Comparison of ENCODE assay signal across 22 cellular contexts in the genomic region with DNA sequence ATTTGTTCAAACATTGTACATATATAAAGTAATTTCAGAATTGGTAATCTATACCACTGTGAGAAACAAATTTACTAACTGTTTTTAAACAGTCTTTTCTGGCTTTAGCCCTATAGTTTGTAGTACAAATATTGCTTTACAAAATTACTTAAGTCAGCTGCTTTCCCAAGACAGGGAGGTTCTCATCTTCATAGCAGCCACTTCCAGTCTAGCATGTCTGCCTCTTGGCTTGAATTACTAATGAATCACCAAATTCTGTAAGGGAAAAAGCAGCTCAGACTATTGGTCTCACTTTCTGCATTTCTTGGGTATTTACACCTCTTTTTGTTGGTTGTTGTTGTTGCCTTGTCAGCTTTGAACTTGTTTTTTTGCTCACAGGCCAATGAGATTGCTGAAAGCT.
A peak's percentile ranks its signal among the peaks of the same experiment; 100 is the strongest.
DNase-seq lines count a peak whose midpoint lies in the region; ATAC-seq and TF ChIP-seq lines count a peak whose summit lies in the region.
"Had no signal": no experiment of that assay in that cellular context is flagged by ENCODE, and none has a peak within 500 bp of the region (broad histone marks: within the 10 kb centered on the region; RNA-seq: fewer than 3 reads in every experiment).

No MANE protein-coding gene starts in this region.

- H3K9me3 Mint-ChIP-seq in GM23338 = peaks cover 22% of the 10 kb centered on the region

- no peaks in the 10 kb centered on the region for H3K36me3 ChIP-seq in GM23338 (ENCODE audit: insufficient read depth)
- H3K36me3 ChIP-seq: BE2C, MG63, SJSA1 had no signal

- no peak overlapping the region for H3K4me2 ChIP-seq in GM23338
- H3K4me2 ChIP-seq: PC-9 had no signal

- DNase-seq in GM23338 (ENCODE audit: low spot score) (no peak), amniotic epithelial cell (ENCODE audit: low read depth) (peak; percentile 2), left kidney (ENCODE audit: low read depth, low spot score) (peak; percentile 18), stromal cell of bone marrow (ENCODE audit: low read depth) (peak; percentile 8), NOMO-1 treated with DMSO at 0.1 percent for 48 hours (lab: John Stamatoyannopoulos, UW; ENCODE audit: unreplicated experiment) (no peak), NOMO-1 (lab: John Stamatoyannopoulos, UW; ENCODE audit: unreplicated experiment in 2 of 2) (no peak)
- DNase-seq: BE2C, Calu3, DMS79 treated with DMSO at 0.1 percent for 48 hours, H7, KBM-7, MG63, NCI-H1694, NCI-H2029 treated with DMSO at 0.1 percent for 48 hours, NCI-H524, NCI-H748 treated with DMSO at 0.1 percent for 48 hours, PC-9, Right ventricle myocardium superior, T-cell had no signal

- no peaks in the 10 kb centered on the region for H3K27me3 ChIP-seq in GM23338 (ENCODE audit: insufficient read depth)
- H3K27me3 ChIP-seq: BE2C, MG63, SJSA1 had no signal

- H3K27ac Mint-ChIP-seq in GM23338 = no peak overlapping the region
- H3K27ac Mint-ChIP-seq: CD14-positive monocyte, T-cell had no signal

- peaks cover 1% of the 10 kb centered on the region for H3K27me3 Mint-ChIP-seq in GM23338 (ENCODE audit: insufficient read depth, low read depth, poor library complexity)
- H3K27me3 Mint-ChIP-seq: T-cell had no signal

- 0 out of 2 replicates have a peak overlapping the region, but pooled peaks have one; percentile 1 for H2AFZ ChIP-seq in GM23338
- H2AFZ ChIP-seq: PC-9 had no signal

- no peak overlapping the region for H3K4me3 ChIP-seq in GM23338
- H3K4me3 ChIP-seq: MG63, PC-9, SJSA1 had no signal

- no peaks in the 10 kb centered on the region for H3K4me1 ChIP-seq in GM23338 (ENCODE audit: insufficient read depth)
- H3K4me1 ChIP-seq: BE2C, SJSA1 had no signal

- no peaks in the 10 kb centered on the region for H3K79me2 ChIP-seq in GM23338 (replicated peaks; ENCODE audit: insufficient read depth)

- 0 out of 2 replicates have a peak, but pooled peaks cover 1% of the 10 kb centered on the region for H3K9me2 ChIP-seq in GM23338 (ENCODE audit: insufficient read depth)

- H3F3A ChIP-seq in GM23338 (replicated peaks; ENCODE audit: low read depth) = no peaks in the 10 kb centered on the region

- H3K27ac ChIP-seq in GM23338 (ENCODE audit: low read depth) = no peak overlapping the region
- H3K27ac ChIP-seq: PC-9, SJSA1 had no signal

- TF ChIP-seq CTCF in GM23338 (conservative IDR thresholded peaks at IDR 0.05; ENCODE audit: low read depth in 2 of 2) = no peak

- no peaks in the 10 kb centered on the region for H3K4me1 Mint-ChIP-seq in GM23338
- H3K4me1 Mint-ChIP-seq: CD14-positive monocyte, T-cell had no signal

- ATAC-seq in GM23338 (no peak), HG02678 (IDR thresholded peaks at IDR 0.05; ENCODE audit: unreplicated experiment) (no peak)
- ATAC-seq: T-cell had no signal

- peaks cover 14% of the 10 kb centered on the region for H3K36me3 Mint-ChIP-seq in GM23338 (ENCODE audit: low read depth)
- H3K36me3 Mint-ChIP-seq: CD14-positive monocyte, T-cell had no signal

- no peak overlapping the region for H3K4me3 Mint-ChIP-seq in GM23338
- H3K4me3 Mint-ChIP-seq: CD14-positive monocyte, T-cell had no signal

- no peaks in the 10 kb centered on the region for H4K20me1 ChIP-seq in GM23338 (replicated peaks; ENCODE audit: insufficient read depth)

TF ChIP-seq in GM23338, 12 proteins besides CTCF, POLR2A, EP300 and RAD21 (continues in another document):
- TF ChIP-seq STAT1 (IDR thresholded peaks at IDR 0.05; ENCODE audit: unreplicated experiment) (no peak), ZNF331 (CRISPR knock-in tag; IDR thresholded peaks at IDR 0.05; ENCODE audit: low read depth) (no peak), EZH2 (IDR thresholded peaks at IDR 0.05; ENCODE audit: low read depth, unreplicated experiment) (no peak), JUNB (IDR thresholded peaks at IDR 0.05; ENCODE audit: unreplicated experiment) (no peak), POLR2AphosphoS5 (IDR thresholded peaks at IDR 0.05; ENCODE audit: low read depth) (no peak)
- TF ChIP-seq, protein P1, sequence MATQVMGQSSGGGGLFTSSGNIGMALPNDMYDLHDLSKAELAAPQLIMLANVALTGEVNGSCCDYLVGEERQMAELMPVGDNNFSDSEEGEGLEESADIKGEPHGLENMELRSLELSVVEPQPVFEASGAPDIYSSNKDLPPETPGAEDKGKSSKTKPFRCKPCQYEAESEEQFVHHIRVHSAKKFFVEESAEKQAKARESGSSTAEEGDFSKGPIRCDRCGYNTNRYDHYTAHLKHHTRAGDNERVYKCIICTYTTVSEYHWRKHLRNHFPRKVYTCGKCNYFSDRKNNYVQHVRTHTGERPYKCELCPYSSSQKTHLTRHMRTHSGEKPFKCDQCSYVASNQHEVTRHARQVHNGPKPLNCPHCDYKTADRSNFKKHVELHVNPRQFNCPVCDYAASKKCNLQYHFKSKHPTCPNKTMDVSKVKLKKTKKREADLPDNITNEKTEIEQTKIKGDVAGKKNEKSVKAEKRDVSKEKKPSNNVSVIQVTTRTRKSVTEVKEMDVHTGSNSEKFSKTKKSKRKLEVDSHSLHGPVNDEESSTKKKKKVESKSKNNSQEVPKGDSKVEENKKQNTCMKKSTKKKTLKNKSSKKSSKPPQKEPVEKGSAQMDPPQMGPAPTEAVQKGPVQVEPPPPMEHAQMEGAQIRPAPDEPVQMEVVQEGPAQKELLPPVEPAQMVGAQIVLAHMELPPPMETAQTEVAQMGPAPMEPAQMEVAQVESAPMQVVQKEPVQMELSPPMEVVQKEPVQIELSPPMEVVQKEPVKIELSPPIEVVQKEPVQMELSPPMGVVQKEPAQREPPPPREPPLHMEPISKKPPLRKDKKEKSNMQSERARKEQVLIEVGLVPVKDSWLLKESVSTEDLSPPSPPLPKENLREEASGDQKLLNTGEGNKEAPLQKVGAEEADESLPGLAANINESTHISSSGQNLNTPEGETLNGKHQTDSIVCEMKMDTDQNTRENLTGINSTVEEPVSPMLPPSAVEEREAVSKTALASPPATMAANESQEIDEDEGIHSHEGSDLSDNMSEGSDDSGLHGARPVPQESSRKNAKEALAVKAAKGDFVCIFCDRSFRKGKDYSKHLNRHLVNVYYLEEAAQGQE (IDR thresholded peaks at IDR 0.05; ENCODE audit: unreplicated experiment) = no peak
- TF ChIP-seq, protein P2, sequence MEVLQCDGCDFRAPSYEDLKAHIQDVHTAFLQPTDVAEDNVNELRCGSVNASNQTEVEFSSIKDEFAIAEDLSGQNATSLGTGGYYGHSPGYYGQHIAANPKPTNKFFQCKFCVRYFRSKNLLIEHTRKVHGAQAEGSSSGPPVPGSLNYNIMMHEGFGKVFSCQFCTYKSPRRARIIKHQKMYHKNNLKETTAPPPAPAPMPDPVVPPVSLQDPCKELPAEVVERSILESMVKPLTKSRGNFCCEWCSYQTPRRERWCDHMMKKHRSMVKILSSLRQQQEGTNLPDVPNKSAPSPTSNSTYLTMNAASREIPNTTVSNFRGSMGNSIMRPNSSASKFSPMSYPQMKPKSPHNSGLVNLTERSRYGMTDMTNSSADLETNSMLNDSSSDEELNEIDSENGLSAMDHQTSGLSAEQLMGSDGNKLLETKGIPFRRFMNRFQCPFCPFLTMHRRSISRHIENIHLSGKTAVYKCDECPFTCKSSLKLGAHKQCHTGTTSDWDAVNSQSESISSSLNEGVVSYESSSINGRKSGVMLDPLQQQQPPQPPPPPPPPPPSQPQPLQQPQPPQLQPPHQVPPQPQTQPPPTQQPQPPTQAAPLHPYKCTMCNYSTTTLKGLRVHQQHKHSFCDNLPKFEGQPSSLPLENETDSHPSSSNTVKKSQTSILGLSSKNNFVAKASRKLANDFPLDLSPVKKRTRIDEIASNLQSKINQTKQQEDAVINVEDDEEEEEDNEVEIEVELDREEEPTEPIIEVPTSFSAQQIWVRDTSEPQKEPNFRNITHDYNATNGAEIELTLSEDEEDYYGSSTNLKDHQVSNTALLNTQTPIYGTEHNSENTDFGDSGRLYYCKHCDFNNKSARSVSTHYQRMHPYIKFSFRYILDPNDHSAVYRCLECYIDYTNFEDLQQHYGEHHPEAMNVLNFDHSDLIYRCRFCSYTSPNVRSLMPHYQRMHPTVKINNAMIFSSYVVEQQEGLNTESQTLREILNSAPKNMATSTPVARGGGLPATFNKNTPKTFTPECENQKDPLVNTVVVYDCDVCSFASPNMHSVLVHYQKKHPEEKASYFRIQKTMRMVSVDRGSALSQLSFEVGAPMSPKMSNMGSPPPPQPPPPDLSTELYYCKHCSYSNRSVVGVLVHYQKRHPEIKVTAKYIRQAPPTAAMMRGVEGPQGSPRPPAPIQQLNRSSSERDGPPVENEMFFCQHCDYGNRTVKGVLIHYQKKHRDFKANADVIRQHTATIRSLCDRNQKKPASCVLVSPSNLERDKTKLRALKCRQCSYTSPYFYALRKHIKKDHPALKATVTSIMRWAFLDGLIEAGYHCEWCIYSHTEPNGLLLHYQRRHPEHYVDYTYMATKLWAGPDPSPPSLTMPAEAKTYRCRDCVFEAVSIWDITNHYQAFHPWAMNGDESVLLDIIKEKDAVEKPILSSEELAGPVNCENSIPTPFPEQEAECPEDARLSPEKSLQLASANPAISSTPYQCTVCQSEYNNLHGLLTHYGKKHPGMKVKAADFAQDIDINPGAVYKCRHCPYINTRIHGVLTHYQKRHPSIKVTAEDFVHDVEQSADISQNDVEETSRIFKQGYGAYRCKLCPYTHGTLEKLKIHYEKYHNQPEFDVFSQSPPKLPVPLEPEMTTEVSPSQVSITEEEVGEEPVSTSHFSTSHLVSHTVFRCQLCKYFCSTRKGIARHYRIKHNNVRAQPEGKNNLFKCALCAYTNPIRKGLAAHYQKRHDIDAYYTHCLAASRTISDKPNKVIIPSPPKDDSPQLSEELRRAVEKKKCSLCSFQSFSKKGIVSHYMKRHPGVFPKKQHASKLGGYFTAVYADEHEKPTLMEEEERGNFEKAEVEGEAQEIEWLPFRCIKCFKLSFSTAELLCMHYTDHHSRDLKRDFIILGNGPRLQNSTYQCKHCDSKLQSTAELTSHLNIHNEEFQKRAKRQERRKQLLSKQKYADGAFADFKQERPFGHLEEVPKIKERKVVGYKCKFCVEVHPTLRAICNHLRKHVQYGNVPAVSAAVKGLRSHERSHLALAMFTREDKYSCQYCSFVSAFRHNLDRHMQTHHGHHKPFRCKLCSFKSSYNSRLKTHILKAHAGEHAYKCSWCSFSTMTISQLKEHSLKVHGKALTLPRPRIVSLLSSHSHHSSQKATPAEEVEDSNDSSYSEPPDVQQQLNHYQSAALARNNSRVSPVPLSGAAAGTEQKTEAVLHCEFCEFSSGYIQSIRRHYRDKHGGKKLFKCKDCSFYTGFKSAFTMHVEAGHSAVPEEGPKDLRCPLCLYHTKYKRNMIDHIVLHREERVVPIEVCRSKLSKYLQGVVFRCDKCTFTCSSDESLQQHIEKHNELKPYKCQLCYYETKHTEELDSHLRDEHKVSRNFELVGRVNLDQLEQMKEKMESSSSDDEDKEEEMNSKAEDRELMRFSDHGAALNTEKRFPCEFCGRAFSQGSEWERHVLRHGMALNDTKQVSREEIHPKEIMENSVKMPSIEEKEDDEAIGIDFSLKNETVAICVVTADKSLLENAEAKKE (CRISPR knock-in tag; IDR thresholded peaks at IDR 0.05) = no peak

Comparison
In these comparisons a context has a peak if more than half of its experiments do, and no peak if none do; other contexts are left out.
1. DNase-seq: peak in amniotic epithelial cell (single experiment), left kidney (single experiment) and stromal cell of bone marrow (single experiment); none in GM23338 (single experiment), NOMO-1 treated with DMSO at 0.1 percent for 48 hours (single experiment) and NOMO-1 (0 of 2).